Comparison of ENCODE assay signal across 9 cellular contexts in genomic region chr3:158727499-158728377, GRCh38. TPM values are rescaled to one million over a fixed set of nuclear protein-coding genes. Genes with fewer than 3 reads are reported as not detected.
A peak's percentile ranks its signal among the peaks of the same experiment; 100 is the strongest.
DNase-seq lines count a peak whose midpoint lies in the region; ATAC-seq and TF ChIP-seq lines count a peak whose summit lies in the region.
"Had no signal": no experiment of that assay in that cellular context is flagged by ENCODE, and none has a peak within 500 bp of the region (broad histone marks: within the 10 kb centered on the region; RNA-seq: fewer than 3 reads in every experiment).

No MANE protein-coding gene starts in this region.

- no peak for TF ChIP-seq EP300 in stomach (IDR thresholded peaks at IDR 0.05)

- H3K36me3 ChIP-seq in stomach: no peaks in the 10 kb centered on the region

- 34 to 39% (median 38%) methylated on average over 14 of the region's 14 CpGs for WGBS in stomach, 5 donors

- peak overlapping the region in 4 of 5 donors; percentile 29 to 78 (median 57) for H3K27ac ChIP-seq in stomach

- TF ChIP-seq CTCF in AG09309 (IDR thresholded peaks at IDR 0.05; ENCODE audit: control insufficient read depth, insufficient read depth, low read depth, low read length, missing control alignments) (peak; percentile 72), GM12874 (IDR thresholded peaks at IDR 0.05; ENCODE audit: insufficient read depth, low read depth, low read length) (peak; percentile 66), chondrocyte (IDR thresholded peaks at IDR 0.05) (peak; percentile 88), stomach (IDR thresholded peaks at IDR 0.05) (peak in 5 of 7 experiments; percentile 72 to 90 (median 87))

- TF ChIP-seq POLR2A in stomach (IDR thresholded peaks at IDR 0.05): no peak

- no peak overlapping the region for H3K27ac Mint-ChIP-seq in chondrocyte (ENCODE audit: unreplicated experiment)

- ATAC-seq in HG02759 (IDR thresholded peaks at IDR 0.05; ENCODE audit: unreplicated experiment) (peak; percentile 56), left lobe of liver (peak; percentile 56)

- H3K4me3 ChIP-seq in AG09309 (ENCODE audit: control insufficient read depth, low read depth, low read length) (no peak overlapping the region), stomach (peak overlapping the region in 1 of 4 donors; percentile 10)

- H3K27me3 Mint-ChIP-seq in chondrocyte (ENCODE audit: low read depth): no peaks in the 10 kb centered on the region
- H3K27me3 Mint-ChIP-seq: stimulated activated naive CD8-positive, alpha-beta T cell treated with anti-CD3 and anti-CD28 coated beads, Interleukin-15, Interleukin-2, amounts not matched to agents 100 ng/mL and 50 ng/mL, for 24 hours had no signal

- no peaks in the 10 kb centered on the region for H3K27me3 ChIP-seq in stomach

- peak overlapping the region; percentile 25 for H3K4me3 Mint-ChIP-seq in chondrocyte (ENCODE audit: unreplicated experiment)
- H3K4me3 Mint-ChIP-seq: stimulated activated naive CD8-positive, alpha-beta T cell treated with anti-CD3 and anti-CD28 coated beads, Interleukin-15, Interleukin-2, amounts not matched to agents 100 ng/mL and 50 ng/mL, for 24 hours had no signal

- peaks cover 3% of the 10 kb centered on the region for H3K36me3 Mint-ChIP-seq in chondrocyte (ENCODE audit: low read depth)

- H3K9me3 Mint-ChIP-seq in chondrocyte (ENCODE audit: low read depth): no peaks in the 10 kb centered on the region
- H3K9me3 Mint-ChIP-seq: stimulated activated naive CD8-positive, alpha-beta T cell treated with anti-CD3 and anti-CD28 coated beads, Interleukin-15, Interleukin-2, amounts not matched to agents 100 ng/mL and 50 ng/mL, for 24 hours had no signal

- peaks cover 19 to 70% (median 35%) of the 10 kb centered on the region in 4 donors for H3K4me1 ChIP-seq in stomach

- no peaks in the 10 kb centered on the region for H3K9me3 ChIP-seq in stomach

- peaks cover 43% of the 10 kb centered on the region for H3K4me1 Mint-ChIP-seq in chondrocyte (ENCODE audit: low read depth)

- intact Hi-C loops in stomach (cut with DNase I; ENCODE audit: low total_unique reads): loop anchor here (5.0 to 10.0 kb wide), 2 partner anchors 60 to 63 kb away; no protein-coding TSS in a partner anchor

- DNase-seq in AG09309 (ENCODE audit: low read depth) (no peak), NCI-H1105 (lab: John Stamatoyannopoulos, UW) (peak; percentile 71), T-helper 1 cell (peak in 4 of 5 donors; percentile 12 to 67 (median 32)), chondrocyte (ENCODE audit: low spot score) (no peak), left lobe of liver (ENCODE audit: low spot score) (no peak), stomach (peak; percentile 45)

RNA-seq across cellular contexts. Expression of gene RARRES1, which starts 4.5 kb away (rescaled TPM):
- total RNA-seq in chondrocyte (0.95 to 1.3 TPM (median 0.99 TPM) in 3 replicates), left lobe of liver (1.3 TPM), stomach (100 to 1,000 TPM in 1 of 5 donors, 10 to 100 TPM in 2, 1 to 10 TPM in 1, under 1 TPM in 1; 0.43 to 237 (median 12.1) TPM)
- polyA plus RNA-seq in stomach: 1 to 10 TPM in 2 of 3 donors, under 1 TPM in 1; 0.76 to 7.5 (median 3.8) TPM

RNA-seq across cellular contexts. Expression of gene LXN, which starts 55.3 kb away (rescaled TPM):
- total RNA-seq in chondrocyte (3.3 to 6.3 TPM (median 3.4 TPM) in 3 replicates), left lobe of liver (0.68 TPM), stomach (10 to 100 TPM in 2 of 5 donors, 1 to 10 TPM in 3; 1.8 to 20.3 (median 8.7) TPM)
- polyA plus RNA-seq in stomach: 10 to 100 TPM; 13.7 to 20.9 (median 15.1) TPM

Comparison
In these comparisons a context has a peak if more than half of its experiments do, and no peak if none do; other contexts are left out.
1. DNase-seq: peak in NCI-H1105 (single experiment), T-helper 1 cell (4 of 5) and stomach (single experiment); none in AG09309 (single experiment), chondrocyte (single experiment) and left lobe of liver (single experiment).
2. Peak in every context shown above with its lines, with median percentiles within 50 percentile points of each other: CTCF ChIP-seq.